ENCODE assay signal across 8 cellular contexts in genomic region chr11:61891331-61892084, GRCh38. TPM values are rescaled to one million over a fixed set of nuclear protein-coding genes. Genes with fewer than 3 reads are reported as not detected.
DNase-seq lines count a peak whose midpoint lies in the region; ATAC-seq and TF ChIP-seq lines count a peak whose summit lies in the region.

Gene FADS3 (minus strand): TSS chr11:61891545. CDS start chr11:61891381, 164 bp downstream.

- DNase-seq in SIG-M5 treated with dmso at 0.1 percent for 504 hours (lab: John Stamatoyannopoulos, UW; ENCODE audit: unreplicated experiment), result peak; percentile 45
- no peak for DNase-seq in SIG-M5 (lab: John Stamatoyannopoulos, UW)
- DNase-seq in NCI-H460 (ENCODE audit: extremely low read depth, low read depth), result peak; percentile 70
- peak; percentile 65 to 71 for DNase-seq in activated CD4-positive, alpha-beta T cell treated with anti-CD3 and anti-CD28 coated beads, Interleukin-2, amount 50 U/mL, for 48 hours
- peak; percentile 66 to 90 (median 76) for DNase-seq in dorsolateral prefrontal cortex
- peak; percentile 86 to 95 for DNase-seq in left lung
- peak; percentile 28 to 40 for DNase-seq in stimulated activated CD4-positive, alpha-beta T cell treated with anti-CD3 and anti-CD28 coated beads, Interleukin-2, amount 100 ng/mL, for 48 hours

- H3K4me1 ChIP-seq in left lung, result peaks cover 6 to 39% of the 10 kb centered on the region in 2 donors

- no peaks in the 10 kb centered on the region for H3K36me3 ChIP-seq in left lung

- intact Hi-C loops in dorsolateral prefrontal cortex (cut with DNase I) (loop anchor here (1.0 to 10.0 kb wide), 5 partner anchors 74 to 443 kb away; partner anchors contain the start of genes ASRGL1 (in 1 of the 2) and FADS1 (in 1 of the 2)), left lung (cut with DNase I) (no loop called here)

- H3K4me3 ChIP-seq in dorsolateral prefrontal cortex, result peak within 1 kb of the TSS; percentile 52 to 97 (median 87)
- H3K4me3 ChIP-seq in left lung, result peak within 1 kb of the TSS; percentile 74 to 79

- H3K27ac ChIP-seq in dorsolateral prefrontal cortex (peak within 1 kb of the TSS; percentile 3 to 96 (median 91)), left lung (peak within 1 kb of the TSS; percentile 75 to 78)

- TF ChIP-seq CTCF in dorsolateral prefrontal cortex (IDR thresholded peaks at IDR 0.05 in 54 of 56, conservative IDR thresholded peaks at IDR 0.05 in 2 of 56; ENCODE audit: low read depth in 1 of 56, partially characterized antibody in 56 of 56), result peak in 18 of 56 donors; percentile 3 to 59 (median 21)
- TF ChIP-seq CTCF in left lung (IDR thresholded peaks at IDR 0.05), result no peak

- H3K27me3 ChIP-seq in dorsolateral prefrontal cortex (no peaks in the 10 kb centered on the region), left lung (peaks cover 0 to 22% of the 10 kb centered on the region in 2 donors)

- H3K9me3 ChIP-seq in left lung, result no peaks in the 10 kb centered on the region

- ATAC-seq in HG03095 (IDR thresholded peaks at IDR 0.05; ENCODE audit: unreplicated experiment) (peak; percentile 69), left lung (peak; percentile 95)

RNA-seq across cellular contexts. Expression of gene FADS3, which starts in this region (rescaled TPM):
- 16.8 and 27.7 TPM in 2 replicates for total RNA-seq in NCI-H460 (2014; rRNA removed; shearing (Covaris generic))
- 77.1 and 98.0 TPM in 2 replicates for polyA plus RNA-seq in NCI-H460 (2014; cell fraction: nucleus; rRNA removed)
- total RNA-seq in dorsolateral prefrontal cortex, result 100 to 1,000 TPM in 31 of 120 experiments, 10 to 100 TPM in 89; 52.0 to 134 (median 87.6) TPM
- total RNA-seq in left lung, result 10 to 100 TPM; 64.1 to 71.4 TPM

Comparison
In these comparisons a context has a peak if more than half of its experiments do, and no peak if none do; other contexts are left out.
1. intact Hi-C loops: an anchor here in dorsolateral prefrontal cortex (1.0 to 10.0 kb wide); none called in left lung.